In the genomic region with DNA sequence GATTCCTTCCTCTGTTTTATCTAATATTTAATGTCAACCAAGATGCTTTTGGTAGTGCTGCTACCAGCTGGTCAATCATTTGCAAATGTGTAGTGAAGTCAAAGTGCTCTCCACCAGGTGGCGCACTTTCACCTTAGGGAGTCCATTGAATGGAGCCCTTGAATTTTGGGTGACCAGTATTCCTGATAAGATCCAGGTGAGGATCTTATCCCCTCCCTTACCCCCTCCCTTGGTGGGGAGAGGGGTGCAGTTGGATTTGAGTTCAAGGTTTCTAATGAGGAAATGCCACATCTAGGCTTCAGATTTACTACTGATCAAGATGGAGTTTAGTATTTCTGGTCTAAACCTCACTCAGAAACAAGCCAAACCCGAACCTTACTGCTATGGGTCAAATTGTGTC, we compare ENCODE assay signal across 8 cellular contexts. TPM values are rescaled to one million over a fixed set of nuclear protein-coding genes. Genes with fewer than 3 reads are reported as not detected.
DNase-seq lines count a peak whose midpoint lies in the region; ATAC-seq and TF ChIP-seq lines count a peak whose summit lies in the region.

No MANE protein-coding gene starts in this region.

- peak; percentile 67 to 84 (median 74) for DNase-seq in CD4-positive, alpha-beta T cell
- DNase-seq in HuH-7 (ENCODE audit: low spot score) (peak; percentile 66), PC-3 (peak; percentile 93), fibroblast of mammary gland (ENCODE audit: low read depth) (peak; percentile 88), neural progenitor cell (ENCODE audit: low spot score) (peak; percentile 97), stromal cell of bone marrow (ENCODE audit: low read depth) (peak; percentile 72)
- peak; percentile 88 to 93 for DNase-seq in activated T-cell treated with anti-CD3 and anti-CD28 coated beads, Interleukin-2, amount 50 U/mL, for 48 hours

- intact Hi-C loops in CD4-positive, alpha-beta T cell (cut with DNase I, micrococcal nuclease): loop anchor here (1.0 to 10.0 kb wide), 7 partner anchors 104 to 1529 kb away; no protein-coding TSS in a partner anchor
- intact Hi-C loops in PC-3 (cut with micrococcal nuclease): loop anchor here (1.0 kb wide), 3 partner anchors 106 to 301 kb away; no protein-coding TSS in a partner anchor

- H3K79me2 ChIP-seq in PC-3 (ENCODE audit: low read length) (no peaks in the 10 kb centered on the region), neural progenitor cell (ENCODE audit: low read depth) (peaks cover under 1% of the 10 kb centered on the region)

- no peak overlapping the region for H3K27ac Mint-ChIP-seq in CD4-positive, alpha-beta T cell
- no peak overlapping the region for H3K27ac Mint-ChIP-seq in neural progenitor cell

- H3K27me3 Mint-ChIP-seq in CD4-positive, alpha-beta T cell: peaks cover 28% of the 10 kb centered on the region
- peaks cover 9% of the 10 kb centered on the region for H3K27me3 Mint-ChIP-seq in neural progenitor cell (ENCODE audit: insufficient read depth, low read depth)

- H3K9me3 Mint-ChIP-seq in CD4-positive, alpha-beta T cell: no peaks in the 10 kb centered on the region
- H3K9me3 Mint-ChIP-seq in neural progenitor cell: peaks cover 1% of the 10 kb centered on the region

- H3F3A ChIP-seq in PC-3 (ENCODE audit: low read length, unreplicated experiment): no peaks in the 10 kb centered on the region
- H3F3A ChIP-seq in neural progenitor cell (ENCODE audit: low read depth): peaks cover 48% of the 10 kb centered on the region

- H3K36me3 Mint-ChIP-seq in CD4-positive, alpha-beta T cell (ENCODE audit: low read depth): no peaks in the 10 kb centered on the region
- H3K36me3 Mint-ChIP-seq in neural progenitor cell: no peaks in the 10 kb centered on the region

- H3K36me3 ChIP-seq in PC-3 (ENCODE audit: low read depth, low read length): no peaks in the 10 kb centered on the region
- H3K36me3 ChIP-seq in neural progenitor cell: no peaks in the 10 kb centered on the region

- H2AFZ ChIP-seq in PC-3 (ENCODE audit: low read length) (no peak overlapping the region), neural progenitor cell (replicated peaks) (no peak overlapping the region)

- H3K4me3 Mint-ChIP-seq in CD4-positive, alpha-beta T cell: no peak overlapping the region
- H3K4me3 Mint-ChIP-seq in neural progenitor cell: no peak overlapping the region

- H3K9me3 ChIP-seq in CD4-positive, alpha-beta T cell (ENCODE audit: control insufficient read depth, low read length): no peaks in the 10 kb centered on the region
- H3K9me3 ChIP-seq in PC-3 (ENCODE audit: low read length) (no peaks in the 10 kb centered on the region), neural progenitor cell (ENCODE audit: low read depth) (no peaks in the 10 kb centered on the region)

- BruUV-seq in PC-3 (replicated peaks; lab: Mats Ljungman, UMichigan): no TSS peak

- no peaks in the 10 kb centered on the region for H3K9me2 ChIP-seq in PC-3 (replicated peaks; ENCODE audit: low read length)

- peak; percentile 59 for ATAC-seq in CD4-positive, alpha-beta T cell (ENCODE audit: poor library complexity)
- ATAC-seq in GM19324 (IDR thresholded peaks at IDR 0.05; ENCODE audit: low FRiP score, unreplicated experiment): peak; percentile 51
- ATAC-seq in PC-3: peak; percentile 86

- peaks cover under 1% of the 10 kb centered on the region for H3K4me1 Mint-ChIP-seq in CD4-positive, alpha-beta T cell (ENCODE audit: low read depth)
- peaks cover 54% of the 10 kb centered on the region for H3K4me1 Mint-ChIP-seq in neural progenitor cell

- H3K27me3 ChIP-seq in CD4-positive, alpha-beta T cell (ENCODE audit: control insufficient read depth, insufficient read depth, low read length): peaks cover 28% of the 10 kb centered on the region
- H3K27me3 ChIP-seq in PC-3 (ENCODE audit: low read length) (no peaks in the 10 kb centered on the region), neural progenitor cell (peaks cover 28% of the 10 kb centered on the region)

- no peak overlapping the region for H3K27ac ChIP-seq in CD4-positive, alpha-beta T cell (ENCODE audit: low read depth, low read length)
- H3K27ac ChIP-seq in PC-3 (ENCODE audit: low read length) (no peak overlapping the region), neural progenitor cell (no peak overlapping the region)

- H3K4me2 ChIP-seq in PC-3 (ENCODE audit: low read length) (no peak overlapping the region), neural progenitor cell (no peak overlapping the region)

- TF ChIP-seq CTCF in CD4-positive, alpha-beta T cell (IDR thresholded peaks at IDR 0.05): peak; percentile 97
- TF ChIP-seq CTCF in PC-3 (conservative IDR thresholded peaks at IDR 0.05; ENCODE audit: low read depth, low read length): peak; percentile 95
- peak; percentile 87 for TF ChIP-seq CTCF in fibroblast of mammary gland (conservative IDR thresholded peaks at IDR 0.05; ENCODE audit: control insufficient read depth, insufficient read depth, low read depth, low read length)
- TF ChIP-seq CTCF in neural progenitor cell (IDR thresholded peaks at IDR 0.05): peak; percentile 97

- no peaks in the 10 kb centered on the region for H4K20me1 ChIP-seq in PC-3 (ENCODE audit: low read length)
- peaks cover 5% of the 10 kb centered on the region for H4K20me1 ChIP-seq in neural progenitor cell (ENCODE audit: low read depth)

- POLR2A ChIA-PET in CD4-positive, alpha-beta T cell (lab: Charles Lee): no interaction called here
- POLR2A ChIA-PET in PC-3 (lab: Charles Lee; ENCODE audit: unreplicated experiment): no interaction called here

- no peak overlapping the region for H3K9ac ChIP-seq in PC-3 (ENCODE audit: low read length)
- H3K9ac ChIP-seq in neural progenitor cell: no peak overlapping the region

- CTCF ChIA-PET in CD4-positive, alpha-beta T cell (lab: Charles Lee): interaction anchor here (0.6 to 1.6 kb wide), 11 partner anchors 9 to 348 kb away, joined by 3 to 5 read pairs (median 3); a partner anchor contains a TSS
- CTCF ChIA-PET in PC-3 (lab: Charles Lee): interaction anchor here (0.6 to 2.0 kb wide), 4 partner anchors 11 to 346 kb away, joined by 3 to 26 read pairs (median 4); no protein-coding TSS in a partner anchor

- H3K4me3 ChIP-seq in PC-3 (ENCODE audit: low read length) (no peak overlapping the region), fibroblast of mammary gland (ENCODE audit: control insufficient read depth, low read depth, low read length) (no peak overlapping the region), neural progenitor cell (no peak overlapping the region)

- no peaks in the 10 kb centered on the region for H3K4me1 ChIP-seq in PC-3 (ENCODE audit: insufficient read depth, low read length)
- peaks cover 47% of the 10 kb centered on the region for H3K4me1 ChIP-seq in neural progenitor cell

RNA-seq across cellular contexts. Expression of a gene that starts 12.0 kb away (rescaled TPM):
- 1 to 10 TPM; 3.5 to 4.2 TPM for total RNA-seq in CD4-positive, alpha-beta T cell
- 26.8 and 27.1 TPM in 2 replicates for total RNA-seq in PC-3 (2014; rRNA removed)
- total RNA-seq in neural progenitor cell (ENCODE audit: low replicate concordance): 29.4 and 36.3 TPM in 2 replicates

RNA-seq across cellular contexts. Expression of a gene that starts 55.9 kb away (rescaled TPM):
- under 1 TPM; 0.22 to 0.31 TPM for total RNA-seq in CD4-positive, alpha-beta T cell
- total RNA-seq in PC-3 (2014; rRNA removed) (0.29 and 0.62 TPM in 2 replicates), neural progenitor cell (ENCODE audit: low replicate concordance) (30.8 and 33.2 TPM in 2 replicates)

Comparison
In these comparisons a context has a peak if more than half of its experiments do, and no peak if none do; other contexts are left out.
1. RNA of a gene that starts 55.9 kb away (total RNA-seq): 30.8 to 33.2 TPM in neural progenitor cell; 0.29 to 0.62 TPM in PC-3 and 0.22 to 0.31 TPM in CD4-positive, alpha-beta T cell; every median in the first group is over 10 times any median in the second.
2. Peak in every context shown above with its lines, with median percentiles within 50 percentile points of each other: ATAC-seq, DNase-seq and CTCF ChIP-seq.